In the genomic region with DNA sequence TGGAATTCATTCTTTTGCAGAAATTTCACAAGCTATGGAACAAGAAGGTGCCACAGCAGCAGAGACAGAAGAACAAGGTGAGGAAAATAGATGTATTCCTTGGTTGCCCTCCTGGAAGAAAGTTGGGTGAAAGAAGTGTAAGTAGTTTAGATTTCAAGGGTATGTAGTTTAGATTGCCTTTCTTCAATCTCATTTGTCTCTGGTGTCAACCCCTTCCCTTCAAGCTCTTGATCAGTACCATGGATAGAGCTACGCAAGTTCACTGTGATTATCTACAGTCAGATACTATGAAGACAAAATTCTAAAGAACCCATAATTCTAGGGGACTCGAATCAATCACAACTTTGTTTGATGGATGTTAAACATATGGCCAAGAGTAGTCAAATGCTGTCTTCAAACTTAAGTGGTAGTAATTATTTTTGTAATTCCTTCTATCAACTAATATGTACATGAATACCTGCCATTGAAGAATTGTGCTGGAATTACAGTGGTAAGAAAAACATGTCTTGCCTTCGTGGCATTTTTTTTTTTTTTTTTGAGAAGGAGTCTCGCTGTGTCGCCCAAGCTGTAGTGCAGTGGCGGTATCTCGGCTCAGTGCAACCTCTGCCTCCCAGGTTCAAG, we compare ENCODE assay signal across 16 cellular contexts. TPM values are rescaled to one million over a fixed set of nuclear protein-coding genes. Genes with fewer than 3 reads are reported as not detected.
"Had no signal": no experiment of that assay in that cellular context is flagged by ENCODE, and none has a peak within 500 bp of the region (broad histone marks: within the 10 kb centered on the region; RNA-seq: fewer than 3 reads in every experiment).

No MANE protein-coding gene starts in this region.

RNA-seq across cellular contexts. Expression of gene NLRP5, which starts 33.9 kb away (rescaled TPM):
- total RNA-seq: activated B cell treated with CpG ODN at 0.5 μM for 24 hours; activated CD4-positive, alpha-beta memory T cell treated with anti-CD3 and anti-CD28 coated beads for 36 hours; activated CD4-positive, alpha-beta T cell treated with anti-CD3 and anti-CD28 coated beads, Interleukin-2, amount 10 ng/mL, durations not matched to agents 24 days and 14 days; activated CD8-positive, alpha-beta memory T cell treated with anti-CD3 and anti-CD28 coated beads for 36 hours; activated CD8-positive, alpha-beta T cell treated with anti-CD3 and anti-CD28 coated beads for 36 hours; activated naive CD4-positive, alpha-beta T cell treated with anti-CD3 and anti-CD28 coated beads for 36 hours; activated naive CD4-positive, alpha-beta T cell treated with anti-CD3 and anti-CD28 coated beads, Interleukin-2, amount 50 U/mL, for 72 hours; activated naive CD8-positive, alpha-beta T cell treated with anti-CD3 and anti-CD28 coated beads for 36 hours; activated T-cell treated with anti-CD3 and anti-CD28 coated beads, Interleukin-2, amount 50 U/mL, for 4 hours; activated T-cell treated with anti-CD3 and anti-CD28 coated beads, Interleukin-2, amount 50 U/mL, for 72 hours; activated T-helper 1 cell treated with anti-CD3 and anti-CD28 coated beads, Interleukin-12 subunit alpha, Interleukin-12 subunit beta, Interleukin-2, Interleukin-4 antibody, amounts not matched to agents 30 ng/mL and 10 ng/mL and 1 ng/mL, durations not matched to agents 14 hours and 24 hours and 36 hours; activated T-helper 17 cell treated with anti-CD3 and anti-CD28 coated beads, Interleukin-2, amount 50 U/mL, for 72 hours; adrenal gland; aorta; cardiac septum; cerebellum had no signal
- polyA plus RNA-seq: adrenal gland, aorta had no signal
